17 cellular contexts compared by ENCODE assay signal in genomic region chr3:148203263-148204010, GRCh38.
A peak's percentile ranks its signal among the peaks of the same experiment; 100 is the strongest.
DNase-seq lines count a peak whose midpoint lies in the region; TF ChIP-seq lines count a peak whose summit lies in the region.
"Had no signal": no experiment of that assay in that cellular context is flagged by ENCODE, and none has a peak within 500 bp of the region (broad histone marks: within the 10 kb centered on the region; RNA-seq: fewer than 3 reads in every experiment).

No MANE protein-coding gene starts in this region.

- no peak for TF ChIP-seq POLR2A in stomach (IDR thresholded peaks at IDR 0.05)

- H2AFZ ChIP-seq in ACC112 (ENCODE audit: low read length, unreplicated experiment): peak overlapping the region; percentile 64

- peaks cover 5% of the 10 kb centered on the region for H3K4me1 Mint-ChIP-seq in chondrocyte (ENCODE audit: low read depth)
- H3K4me1 Mint-ChIP-seq: activated naive CD8-positive, alpha-beta T cell treated with anti-CD3 and anti-CD28 coated beads for 36 hours had no signal

- H3K79me2 ChIP-seq in ACC112 (ENCODE audit: control insufficient read depth, insufficient read depth, low read length, unreplicated experiment): no peaks in the 10 kb centered on the region

- no peaks in the 10 kb centered on the region for H3K27me3 Mint-ChIP-seq in chondrocyte (ENCODE audit: low read depth)
- H3K27me3 Mint-ChIP-seq: activated naive CD8-positive, alpha-beta T cell treated with anti-CD3 and anti-CD28 coated beads for 36 hours; stimulated activated naive CD8-positive, alpha-beta T cell treated with anti-CD3 and anti-CD28 coated beads, Interleukin-15, Interleukin-2, amounts not matched to agents 100 ng/mL and 50 ng/mL, for 24 hours had no signal

- peaks cover 12% of the 10 kb centered on the region for H3K4me1 ChIP-seq in ACC112 (ENCODE audit: control insufficient read depth, insufficient read depth, low read length, unreplicated experiment)
- no peaks in the 10 kb centered on the region for H3K4me1 ChIP-seq in stomach
- H3K4me1 ChIP-seq: uterus had no signal

- DNase-seq in HT1080 (ENCODE audit: low read depth) (peak; percentile 11), chondrocyte (ENCODE audit: low spot score) (no peak), medulla oblongata (ENCODE audit: extremely low spot score) (peak; percentile 34), stomach (no peak), T-helper 9 cell (no peak), NCI-H82 (lab: John Stamatoyannopoulos, UW) (no peak)
- DNase-seq in effector CD4-positive, alpha-beta T cell: no peak
- DNase-seq: activated CD4-positive, alpha-beta T cell treated with anti-CD3 and anti-CD28 coated beads, Interleukin-2, amount 50 U/mL, for 4 hours; activated naive CD8-positive, alpha-beta T cell treated with anti-CD3 and anti-CD28 coated beads for 36 hours; activated T-cell treated with anti-CD3 and anti-CD28 coated beads, Interleukin-2, amount 50 U/mL, for 4 hours; KBM-7; NCI-H1105; NCI-H446 treated with DMSO at 0.1 percent for 48 hours; uterus had no signal

- TF ChIP-seq CTCF in chondrocyte (IDR thresholded peaks at IDR 0.05) (no peak), stomach (IDR thresholded peaks at IDR 0.05) (no peak)

- H3K27me3 ChIP-seq in ACC112 (ENCODE audit: insufficient read depth, low read length) (no peaks in the 10 kb centered on the region), stomach (no peaks in the 10 kb centered on the region)
- H3K27me3 ChIP-seq: uterus had no signal

- WGBS in stomach, 5 donors: 51 to 65% (median 58%) methylated on average over 7 of the region's 7 CpGs

- H3K4me3 ChIP-seq in ACC112 (ENCODE audit: low read depth, low read length) (peak overlapping the region; percentile 38; the same call in 1 of the 2 replicates), stomach (no peak overlapping the region)
- H3K4me3 ChIP-seq: uterus had no signal

- no peaks in the 10 kb centered on the region for H3K9me3 Mint-ChIP-seq in chondrocyte (ENCODE audit: low read depth)

- H3K4me3 Mint-ChIP-seq in chondrocyte (ENCODE audit: unreplicated experiment): peak overlapping the region; percentile 11
- H3K4me3 Mint-ChIP-seq: activated naive CD8-positive, alpha-beta T cell treated with anti-CD3 and anti-CD28 coated beads for 36 hours; activated T-cell treated with anti-CD3 and anti-CD28 coated beads, Interleukin-2, amount 50 U/mL, for 4 hours; stimulated activated naive CD8-positive, alpha-beta T cell treated with anti-CD3 and anti-CD28 coated beads, Interleukin-15, Interleukin-2, amounts not matched to agents 100 ng/mL and 50 ng/mL, for 24 hours had no signal

- no peaks in the 10 kb centered on the region for H3K36me3 Mint-ChIP-seq in chondrocyte (ENCODE audit: low read depth)
- H3K36me3 Mint-ChIP-seq: activated naive CD8-positive, alpha-beta T cell treated with anti-CD3 and anti-CD28 coated beads for 36 hours had no signal

- no peaks in the 10 kb centered on the region for H3K9me3 ChIP-seq in stomach
- H3K9me3 ChIP-seq: uterus had no signal

- no peak overlapping the region for H3K27ac Mint-ChIP-seq in chondrocyte (ENCODE audit: unreplicated experiment)
- H3K27ac Mint-ChIP-seq: activated naive CD8-positive, alpha-beta T cell treated with anti-CD3 and anti-CD28 coated beads for 36 hours; stimulated activated naive CD8-positive, alpha-beta T cell treated with anti-CD3 and anti-CD28 coated beads, Interleukin-15, Interleukin-2, amounts not matched to agents 100 ng/mL and 50 ng/mL, for 24 hours had no signal

- H3K27ac ChIP-seq in ACC112 (ENCODE audit: low read depth, low read length) (no peak overlapping the region), stomach (no peak overlapping the region)
- H3K27ac ChIP-seq: epithelial cell of prostate, uterus had no signal

- intact Hi-C loops in stomach (cut with DNase I; ENCODE audit: low total_unique reads): no loop called here

- H3K36me3 ChIP-seq in ACC112 (ENCODE audit: insufficient read depth, low read length) (no peaks in the 10 kb centered on the region), stomach (no peaks in the 10 kb centered on the region)
- H3K36me3 ChIP-seq: uterus had no signal

- no peak for TF ChIP-seq EP300 in stomach (IDR thresholded peaks at IDR 0.05)

Comparison
In these comparisons a context has a peak if more than half of its experiments do, and no peak if none do; other contexts are left out.
1. DNase-seq: peak in HT1080 (single experiment) and medulla oblongata (single experiment); none in chondrocyte (single experiment), effector CD4-positive, alpha-beta T cell (single experiment), stomach (single experiment), T-helper 9 cell (single experiment) and NCI-H82 (single experiment).